8 cellular contexts compared by ENCODE assay signal in the genomic region with DNA sequence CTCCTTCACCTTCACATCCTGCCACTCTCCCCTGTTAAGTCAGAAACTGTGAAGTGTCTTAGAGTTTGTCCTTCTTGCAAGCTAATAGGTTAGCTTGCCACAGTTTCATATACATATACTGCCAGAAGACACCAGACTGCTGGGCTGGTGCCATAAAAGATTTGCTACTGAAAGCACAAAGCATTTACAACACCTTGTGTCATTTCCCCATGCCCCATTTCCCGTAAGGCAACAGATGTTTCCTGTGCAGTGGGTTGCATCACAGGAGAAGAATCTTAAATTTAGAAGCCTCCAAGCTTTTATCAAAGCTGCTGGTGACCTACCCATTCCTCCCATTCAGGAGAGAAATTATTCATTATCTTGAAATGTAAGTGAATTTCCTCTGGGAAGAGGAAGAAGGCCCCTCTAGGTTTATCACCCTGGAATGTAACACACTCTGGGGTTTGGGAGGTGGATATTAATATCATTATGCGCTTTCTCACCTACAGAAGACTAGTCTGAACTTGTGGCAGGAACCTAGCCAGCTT. TPM values are rescaled to one million over a fixed set of nuclear protein-coding genes. Genes with fewer than 3 reads are reported as not detected.
A peak's percentile ranks its signal among the peaks of the same experiment; 100 is the strongest.
DNase-seq lines count a peak whose midpoint lies in the region; ATAC-seq lines count a peak whose summit lies in the region.

No MANE protein-coding gene starts in this region.

- peaks cover 5% of the 10 kb centered on the region for H3K9me3 Mint-ChIP-seq in activated T-cell treated with anti-CD3 and anti-CD28 coated beads, Interleukin-2, amount 50 U/mL, for 4 hours

- intact Hi-C loops in left colon (cut with DNase I, micrococcal nuclease): no loop called here

- DNase-seq in AG20443 (ENCODE audit: low spot score) (peak; percentile 41), HPDE6-E6E7 (ENCODE audit: extremely low spot score) (peak; percentile 48), amygdala (lab: John Stamatoyannopoulos, UW) (peak in 29 of 56 donors; percentile 2 to 65 (median 10)), left colon (peak; percentile 15 to 30), HuH-7 (ENCODE audit: low spot score) (no peak)
- no peak for DNase-seq in activated T-cell treated with anti-CD3 and anti-CD28 coated beads, Interleukin-2, amount 50 U/mL, for 4 hours

- no peak overlapping the region for H3K4me3 Mint-ChIP-seq in activated T-cell treated with anti-CD3 and anti-CD28 coated beads, Interleukin-2, amount 50 U/mL, for 4 hours

- ATAC-seq in GM19395 (IDR thresholded peaks at IDR 0.05; ENCODE audit: unreplicated experiment): peak; percentile 86
- ATAC-seq in left colon: peak; percentile 68
- no peak for ATAC-seq in GM18520 (IDR thresholded peaks at IDR 0.05; ENCODE audit: unreplicated experiment)
- ATAC-seq in activated T-cell treated with anti-CD3 and anti-CD28 coated beads, Interleukin-2, amount 50 U/mL, for 4 hours: no peak

- peaks cover 17% of the 10 kb centered on the region for H3K36me3 Mint-ChIP-seq in activated T-cell treated with anti-CD3 and anti-CD28 coated beads, Interleukin-2, amount 50 U/mL, for 4 hours (ENCODE audit: insufficient read depth)

- no peaks in the 10 kb centered on the region for H3K27me3 Mint-ChIP-seq in activated T-cell treated with anti-CD3 and anti-CD28 coated beads, Interleukin-2, amount 50 U/mL, for 4 hours (ENCODE audit: low read depth)

- H3K4me1 Mint-ChIP-seq in activated T-cell treated with anti-CD3 and anti-CD28 coated beads, Interleukin-2, amount 50 U/mL, for 4 hours (ENCODE audit: low read depth): peaks cover 13% of the 10 kb centered on the region

RNA-seq across cellular contexts. Expression of a gene that starts 34.5 kb away (rescaled TPM):
- total RNA-seq in left colon: 1 to 10 TPM; 4.1 to 5.2 TPM
- 1 to 10 TPM; 5.1 to 5.6 (median 5.5) TPM for total RNA-seq in activated T-cell treated with anti-CD3 and anti-CD28 coated beads, Interleukin-2, amount 50 U/mL, for 4 hours

Comparison
In these comparisons a context has a peak if more than half of its experiments do, and no peak if none do; other contexts are left out.
1. DNase-seq: peak in AG20443 (single experiment), HPDE6-E6E7 (single experiment), amygdala (29 of 56) and left colon (2 of 2); none in HuH-7 (single experiment) and activated T-cell treated with anti-CD3 and anti-CD28 coated beads, Interleukin-2, amount 50 U/mL, for 4 hours (single experiment).
2. ATAC-seq: peak in GM19395 (single experiment) and left colon (single experiment); none in GM18520 (single experiment) and activated T-cell treated with anti-CD3 and anti-CD28 coated beads, Interleukin-2, amount 50 U/mL, for 4 hours (0 of 2).